Comparison of ENCODE assay signal across 9 cellular contexts in the genomic region with DNA sequence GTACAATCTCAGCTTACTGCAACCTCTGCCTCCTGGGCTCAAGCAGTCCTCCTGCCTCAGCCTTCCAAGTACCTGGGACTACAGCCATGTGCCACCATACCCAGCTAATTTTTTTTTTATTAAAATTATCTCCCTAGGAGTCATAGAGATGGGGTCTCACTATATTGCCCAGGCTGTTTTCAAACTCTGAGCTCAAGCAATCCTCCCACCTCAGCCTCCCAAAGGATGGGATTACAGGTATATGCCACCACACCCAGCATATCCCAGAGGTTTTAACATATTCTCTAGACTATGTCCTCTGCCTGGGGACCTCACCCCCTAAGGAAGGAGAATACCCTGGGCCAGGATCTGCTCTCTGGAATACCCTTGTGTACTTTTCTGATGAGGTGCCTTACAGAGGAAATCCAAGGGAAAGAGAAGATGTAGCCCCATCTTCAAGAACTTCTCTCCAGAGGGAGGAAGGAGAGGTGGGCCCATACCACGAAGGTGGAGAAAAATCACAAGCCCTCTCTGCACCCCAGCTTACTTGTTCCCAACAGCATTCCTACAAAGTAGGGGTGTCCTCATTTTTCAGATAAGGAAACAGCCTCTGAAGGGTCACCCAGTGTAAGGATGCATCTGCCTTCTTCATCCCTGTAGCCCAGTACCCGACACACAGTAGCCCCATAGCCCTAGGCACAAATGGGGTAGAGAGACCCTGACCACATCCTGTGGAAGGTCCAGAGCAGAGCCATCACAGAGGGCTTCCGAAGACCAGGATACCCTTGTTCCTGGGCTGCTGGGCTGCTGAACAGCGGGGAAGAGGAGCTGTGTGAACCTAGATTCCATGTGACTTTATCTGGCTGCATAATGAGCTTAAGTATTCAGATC.
DNase-seq lines count a peak whose midpoint lies in the region; ATAC-seq and TF ChIP-seq lines count a peak whose summit lies in the region.
"Had no signal": no experiment of that assay in that cellular context is flagged by ENCODE, and none has a peak within 500 bp of the region (broad histone marks: within the 10 kb centered on the region; RNA-seq: fewer than 3 reads in every experiment).

No MANE protein-coding gene starts in this region.

- no peaks in the 10 kb centered on the region for H3K9me3 ChIP-seq in adrenal gland (replicated peaks in 1 of 3)
- H3K9me3 ChIP-seq in osteoblast (ENCODE audit: low read depth, low read length), result no peaks in the 10 kb centered on the region
- H3K9me3 ChIP-seq in effector memory CD4-positive, alpha-beta T cell (ENCODE audit: control insufficient read depth, low read length), result no peaks in the 10 kb centered on the region

- no peak for TF ChIP-seq CTCF in adrenal gland (IDR thresholded peaks at IDR 0.05)
- no peak for TF ChIP-seq CTCF in osteoblast (IDR thresholded peaks at IDR 0.05; ENCODE audit: extremely low read depth, low read depth, low read length)
- no peak for TF ChIP-seq CTCF in GM13976 (IDR thresholded peaks at IDR 0.05; ENCODE audit: borderline replicate concordance, control extremely low read depth, extremely low read depth, insufficient read depth, missing control alignments)

- H3K4me1 ChIP-seq in adrenal gland (replicated peaks in 1 of 2) (peaks cover 34 to 43% of the 10 kb centered on the region in 2 donors), osteoblast (ENCODE audit: insufficient read depth, low read length) (peaks cover 58% of the 10 kb centered on the region)
- peaks cover 16% of the 10 kb centered on the region for H3K4me1 ChIP-seq in effector memory CD4-positive, alpha-beta T cell (ENCODE audit: control insufficient read depth, insufficient read depth, low read length, poor library complexity, severe bottlenecking)

- no peaks in the 10 kb centered on the region for H3K36me3 ChIP-seq in adrenal gland (replicated peaks in 1 of 2)
- no peaks in the 10 kb centered on the region for H3K36me3 ChIP-seq in osteoblast (ENCODE audit: insufficient read depth, low read length)
- no peaks in the 10 kb centered on the region for H3K36me3 ChIP-seq in effector memory CD4-positive, alpha-beta T cell (ENCODE audit: control insufficient read depth, insufficient read depth, low read length)

- 49 to 80% (median 54%) methylated on average over 2 to 4 of the region's 4 CpGs for WGBS in adrenal gland, 4 donors

- H3K4me3 ChIP-seq in adrenal gland (no peak overlapping the region), osteoblast (ENCODE audit: insufficient read depth, low read length) (no peak overlapping the region)
- H3K4me3 ChIP-seq in effector memory CD4-positive, alpha-beta T cell (ENCODE audit: insufficient read depth, low read depth, low read length, poor library complexity, severe bottlenecking), result no peak overlapping the region

- intact Hi-C loops in adrenal gland (cut with DNase I), result no loop called here

- no peak for TF ChIP-seq POLR2A in adrenal gland (IDR thresholded peaks at IDR 0.05)

- ATAC-seq in GM18867 (IDR thresholded peaks at IDR 0.05; ENCODE audit: unreplicated experiment) (peak; percentile 14), HG02852 (IDR thresholded peaks at IDR 0.05; ENCODE audit: unreplicated experiment) (peak; percentile 13), GM19035 (IDR thresholded peaks at IDR 0.05; ENCODE audit: unreplicated experiment) (no peak)

- H2AFZ ChIP-seq in osteoblast (ENCODE audit: low read length), result peak overlapping the region; percentile 39

- DNase-seq in adrenal gland (no peak), osteoblast (ENCODE audit: insufficient read length, low spot score, missing footprints) (no peak), GM13976 (ENCODE audit: low spot score) (no peak), DMS53 treated with DMSO at 0.1 percent for 48 hours (lab: John Stamatoyannopoulos, UW; ENCODE audit: unreplicated experiment) (no peak)
- DNase-seq in effector memory CD4-positive, alpha-beta T cell, result no peak
- DNase-seq: NCI-H1048 had no signal

- H4K20me1 ChIP-seq in osteoblast (ENCODE audit: insufficient read depth, low read length), result no peaks in the 10 kb centered on the region

- H3K27me3 ChIP-seq in adrenal gland (no peaks in the 10 kb centered on the region), osteoblast (ENCODE audit: insufficient read depth, low read length) (no peaks in the 10 kb centered on the region)
- H3K27me3 ChIP-seq in effector memory CD4-positive, alpha-beta T cell (replicated peaks; ENCODE audit: control insufficient read depth, insufficient read depth, low read length, poor library complexity, severe bottlenecking), result no peaks in the 10 kb centered on the region

- peak overlapping the region; percentile 72 for H3K4me2 ChIP-seq in osteoblast (ENCODE audit: insufficient read depth, low read length)

- peak overlapping the region in 4 of 5 donors; percentile 54 to 83 (median 69) for H3K27ac ChIP-seq in adrenal gland
- peak overlapping the region; percentile 85 for H3K27ac ChIP-seq in osteoblast (ENCODE audit: low read depth, low read length)
- no peak overlapping the region for H3K27ac ChIP-seq in effector memory CD4-positive, alpha-beta T cell (ENCODE audit: insufficient read depth, low read length, poor library complexity, severe bottlenecking)

- in situ Hi-C loops in GM13976 (cut with MboI; ENCODE audit: low sequenced_read_pairs, unreplicated experiment), result no loop called here

- H3K79me2 ChIP-seq in osteoblast (ENCODE audit: insufficient read depth, low read length), result no peaks in the 10 kb centered on the region
